14 cellular contexts compared by ENCODE assay signal in genomic region chr11:66469441-66469840, GRCh38. TPM values are rescaled to one million over a fixed set of nuclear protein-coding genes. Genes with fewer than 3 reads are reported as not detected.
A peak's percentile ranks its signal among the peaks of the same experiment; 100 is the strongest.
DNase-seq lines count a peak whose midpoint lies in the region; ATAC-seq and TF ChIP-seq lines count a peak whose summit lies in the region.
"Had no signal": no experiment of that assay in that cellular context is flagged by ENCODE, and none has a peak within 500 bp of the region (broad histone marks: within the 10 kb centered on the region; RNA-seq: fewer than 3 reads in every experiment).

No MANE protein-coding gene starts in this region.

- H3K27me3 Mint-ChIP-seq in CD4-positive, alpha-beta T cell: no peaks in the 10 kb centered on the region
- H3K27me3 Mint-ChIP-seq in effector memory CD8-positive, alpha-beta T cell: no peaks in the 10 kb centered on the region
- H3K27me3 Mint-ChIP-seq: CD8-positive, alpha-beta memory T cell had no signal

- H3K79me1 ChIP-seq in neuronal stem cell (ENCODE audit: low read depth, low read length): no peaks in the 10 kb centered on the region

- H2BK5ac ChIP-seq in neuronal stem cell (ENCODE audit: low read length): no peak overlapping the region

- H3K4me3 Mint-ChIP-seq in CD4-positive, alpha-beta T cell: peak overlapping the region; percentile 25
- no peak overlapping the region for H3K4me3 Mint-ChIP-seq in effector memory CD8-positive, alpha-beta T cell
- H3K4me3 Mint-ChIP-seq: CD14-positive monocyte had no signal

- no peak overlapping the region for H3K18ac ChIP-seq in neuronal stem cell (ENCODE audit: low read length)

- no peaks in the 10 kb centered on the region for H3K27me3 ChIP-seq in CD4-positive, alpha-beta T cell (ENCODE audit: control insufficient read depth, insufficient read depth, low read length)
- no peaks in the 10 kb centered on the region for H3K27me3 ChIP-seq in endocrine pancreas (ENCODE audit: control insufficient read depth, insufficient read depth, low read length)
- no peaks in the 10 kb centered on the region for H3K27me3 ChIP-seq in neuronal stem cell (ENCODE audit: control insufficient read depth in 3 of 3, insufficient read depth in 3 of 3, low read depth in 1 of 3, low read length in 3 of 3)

- H3K27ac Mint-ChIP-seq in CD4-positive, alpha-beta T cell: no peak overlapping the region
- no peak overlapping the region for H3K27ac Mint-ChIP-seq in effector memory CD8-positive, alpha-beta T cell

- CTCF ChIA-PET in CD4-positive, alpha-beta T cell (lab: Charles Lee): interaction anchor here (1.3 kb wide), 2 partner anchors 9 to 31 kb away, joined by 4 to 5 read pairs; partner anchors contain the start of gene MRPL11
- CTCF ChIA-PET in HEK293T (lab: Yijun Ruan, JAX): interaction anchor here (1.0 to 1.5 kb wide), 2 partner anchors 9 to 22 kb away, joined by 4 to 8 read pairs; no protein-coding TSS in a partner anchor

- intact Hi-C loops in CD4-positive, alpha-beta T cell (cut with DNase I, micrococcal nuclease): loop anchor here in 1 of 2 experiments (5.0 kb wide), 2 partner anchors 148 to 947 kb away; partner anchors contain the start of gene RBM14

- H2BK15ac ChIP-seq in neuronal stem cell (ENCODE audit: low read length): no peak overlapping the region

- WGBS in neuronal stem cell (ENCODE audit: extremely low coverage in 2 of 2, insufficient read length in 2 of 2, insufficient replicate concordance in 1 of 2), 2 donors: no CpG with 5 or more reads among the region's 1 CpG

- no peak overlapping the region for H3K23ac ChIP-seq in neuronal stem cell (ENCODE audit: low read depth, low read length, poor library complexity)

- H3K4me1 Mint-ChIP-seq in CD4-positive, alpha-beta T cell (ENCODE audit: low read depth): peaks cover 27% of the 10 kb centered on the region
- H3K4me1 Mint-ChIP-seq in effector memory CD8-positive, alpha-beta T cell (ENCODE audit: low read depth in 2 of 2): peaks cover 8 to 14% of the 10 kb centered on the region in 2 donors

- H3K4me2 ChIP-seq in neuronal stem cell (ENCODE audit: insufficient read depth, low read length, poor library complexity, severe bottlenecking): no peak overlapping the region

- H3K9ac ChIP-seq in endocrine pancreas (ENCODE audit: control insufficient read depth, insufficient read depth, low read length) (peak overlapping the region; percentile 16), neuronal stem cell (ENCODE audit: low read depth, low read length, poor library complexity) (peak overlapping the region; percentile 9)

- H3K9me3 Mint-ChIP-seq in CD4-positive, alpha-beta T cell: no peaks in the 10 kb centered on the region
- H3K9me3 Mint-ChIP-seq in effector memory CD8-positive, alpha-beta T cell: no peaks in the 10 kb centered on the region
- H3K9me3 Mint-ChIP-seq: CD14-positive monocyte; CD8-positive, alpha-beta memory T cell had no signal

- no peak overlapping the region for H2BK12ac ChIP-seq in neuronal stem cell (ENCODE audit: low read length)

- POLR2A ChIA-PET in CD4-positive, alpha-beta T cell (lab: Charles Lee): interaction anchor here (0.6 to 4.9 kb wide), 4 partner anchors 10 to 374 kb away, joined by 3 to 88 read pairs (median 3); partner anchors contain the start of genes DPP3 and MRPL11
- POLR2A ChIA-PET in HEK293T (lab: Yijun Ruan, JAX): interaction anchor here (1.9 to 2.7 kb wide), 2 partner anchors 11 to 31 kb away, joined by 4 to 14 read pairs; partner anchors contain the start of genes DPP3 and MRPL11

- no peak for DNase-seq in CD4-positive, alpha-beta T cell
- DNase-seq in HEK293T (ENCODE audit: extremely low spot score) (no peak), neuronal stem cell (ENCODE audit: low spot score) (no peak), RPMI8226 (no peak)
- DNase-seq in effector memory CD8-positive, alpha-beta T cell: no peak
- DNase-seq: Caco-2; CD8-positive, alpha-beta memory T cell; DMS53 had no signal

- H3K4me3 ChIP-seq in endocrine pancreas (ENCODE audit: control insufficient read depth, insufficient read depth, low read length) (no peak overlapping the region), neuronal stem cell (ENCODE audit: low read length in 2 of 2) (no peak overlapping the region)
- H3K4me3 ChIP-seq: HAP-1 had no signal

- no peak overlapping the region for H2AFZ ChIP-seq in neuronal stem cell (ENCODE audit: low read length)

- H3K36me3 Mint-ChIP-seq in CD4-positive, alpha-beta T cell (ENCODE audit: low read depth): peaks cover 22% of the 10 kb centered on the region
- no peaks in the 10 kb centered on the region for H3K36me3 Mint-ChIP-seq in effector memory CD8-positive, alpha-beta T cell (ENCODE audit: insufficient read depth)

- H4K91ac ChIP-seq in neuronal stem cell (ENCODE audit: low read depth, low read length, poor library complexity): no peak overlapping the region

- no peak overlapping the region for H3K14ac ChIP-seq in neuronal stem cell (ENCODE audit: low read length)

- no peak for TF ChIP-seq CTCF in CD4-positive, alpha-beta T cell (IDR thresholded peaks at IDR 0.05)

- H3K4ac ChIP-seq in neuronal stem cell (ENCODE audit: low read length): no peak overlapping the region

- H3K9me3 ChIP-seq in CD4-positive, alpha-beta T cell (ENCODE audit: control insufficient read depth, low read length): no peaks in the 10 kb centered on the region
- H3K9me3 ChIP-seq in endocrine pancreas (ENCODE audit: control insufficient read depth, low read length) (no peaks in the 10 kb centered on the region), neuronal stem cell (replicated peaks in 1 of 2; ENCODE audit: control insufficient read depth in 2 of 2, insufficient read depth in 1 of 2, low read depth in 1 of 2, low read length in 2 of 2) (no peaks in the 10 kb centered on the region)
- H3K9me3 ChIP-seq: Caco-2, HAP-1 had no signal

- no peak for ATAC-seq in CD4-positive, alpha-beta T cell (ENCODE audit: poor library complexity)
- ATAC-seq in effector memory CD8-positive, alpha-beta T cell (replicated peaks): no peak
- no peak for ATAC-seq in GM18861 (IDR thresholded peaks at IDR 0.05; ENCODE audit: unreplicated experiment)

- H2BK120ac ChIP-seq in neuronal stem cell (ENCODE audit: low read depth, low read length): no peak overlapping the region

- no peak overlapping the region for H3K27ac ChIP-seq in CD4-positive, alpha-beta T cell (ENCODE audit: low read depth, low read length)
- H3K27ac ChIP-seq in neuronal stem cell (replicated peaks; ENCODE audit: low read length): no peak overlapping the region
- H3K27ac ChIP-seq: HL-60 had no signal

- no peak overlapping the region for H4K8ac ChIP-seq in neuronal stem cell (ENCODE audit: low read depth, low read length)

- no peak overlapping the region for H2AK5ac ChIP-seq in neuronal stem cell (ENCODE audit: low read depth, low read length)

- peaks cover 2% of the 10 kb centered on the region for H3K36me3 ChIP-seq in endocrine pancreas (ENCODE audit: control insufficient read depth, insufficient read depth, low read length)
- peaks cover 21 to 50% of the 10 kb centered on the region in 2 donors for H3K36me3 ChIP-seq in neuronal stem cell (replicated peaks in 1 of 2; ENCODE audit: control insufficient read depth in 2 of 2, insufficient read depth in 2 of 2, low read length in 2 of 2)

- H3K4me1 ChIP-seq in endocrine pancreas (ENCODE audit: control insufficient read depth, insufficient read depth, low read length) (no peaks in the 10 kb centered on the region), neuronal stem cell (ENCODE audit: control insufficient read depth in 2 of 2, insufficient read depth in 1 of 2, low read depth in 1 of 2, low read length in 2 of 2) (peaks cover 13 to 26% of the 10 kb centered on the region in 2 donors)

TF ChIP-seq in HEK293T, 16 proteins besides CTCF, POLR2A, EP300 and RAD21:
- no peak for TF ChIP-seq LEF1 (IDR thresholded peaks at IDR 0.05; ENCODE audit: borderline replicate concordance)
- TF ChIP-seq ZNF384 (IDR thresholded peaks at IDR 0.05): peak; percentile 39; the same call in 1 of the 2 replicates
- no peak for TF ChIP-seq L3MBTL2 (conservative IDR thresholded peaks at IDR 0.05)

RNA-seq across cellular contexts. Expression of gene PELI3, which starts 2.7 kb away (rescaled TPM):
- total RNA-seq in CD4-positive, alpha-beta T cell: 10 to 100 TPM; 20.7 to 23.8 TPM
- 6.4 TPM for polyA plus RNA-seq in neuronal stem cell (2013, experiment 1 of 2)
- 6.3 TPM for polyA plus RNA-seq in neuronal stem cell (2013, experiment 2 of 2)

RNA-seq across cellular contexts. Expression of gene DPP3, which starts 10.8 kb away (rescaled TPM):
- 10 to 100 TPM; 16.9 to 17.7 TPM for total RNA-seq in CD4-positive, alpha-beta T cell
- 23.4 TPM for polyA plus RNA-seq in neuronal stem cell (2013, experiment 1 of 2)
- polyA plus RNA-seq in neuronal stem cell (2013, experiment 2 of 2): 23.8 TPM

RNA-seq across cellular contexts. Expression of gene MRPL11, which starts 30.8 kb away (rescaled TPM):
- total RNA-seq in CD4-positive, alpha-beta T cell: 10 to 100 TPM; 17.7 to 21.0 TPM
- 108 TPM for polyA plus RNA-seq in neuronal stem cell (2013, experiment 1 of 2)
- 108 TPM for polyA plus RNA-seq in neuronal stem cell (2013, experiment 2 of 2)

RNA-seq across cellular contexts. Expression of gene BBS1, which starts 41.0 kb away (rescaled TPM):
- total RNA-seq in CD4-positive, alpha-beta T cell: 10 to 100 TPM; 11.7 to 11.9 TPM
- polyA plus RNA-seq in neuronal stem cell (2013, experiment 1 of 2): 26.0 TPM
- 25.7 TPM for polyA plus RNA-seq in neuronal stem cell (2013, experiment 2 of 2)

RNA-seq across cellular contexts. Expression of gene NPAS4, which starts 48.6 kb away (rescaled TPM):
- not detected for total RNA-seq in CD4-positive, alpha-beta T cell
- polyA plus RNA-seq in neuronal stem cell (2013, experiment 1 of 2): 0.74 TPM
- polyA plus RNA-seq in neuronal stem cell (2013, experiment 2 of 2): 0.62 TPM
- total RNA-seq: A673; Caco-2; CD8-positive, alpha-beta memory T cell had no signal
- polyA plus RNA-seq: CD14-positive monocyte; CD8-positive, alpha-beta memory T cell had no signal
